In genomic region chrX:14528629-14529287, GRCh38 we compare ENCODE assay signal across 7 cellular contexts. TPM values are rescaled to one million over a fixed set of nuclear protein-coding genes. Genes with fewer than 3 reads are reported as not detected.
DNase-seq lines count a peak whose midpoint lies in the region; ATAC-seq and TF ChIP-seq lines count a peak whose summit lies in the region.

No MANE protein-coding gene starts in this region.

- ATAC-seq in HG02870 (IDR thresholded peaks at IDR 0.05; ENCODE audit: unreplicated experiment): no peak

- no CpG with 5 or more reads among the region's 14 CpGs for WGBS in iPS DF 6.9 (ENCODE audit: insufficient coverage, insufficient read length)

- H3K4me3 ChIP-seq in ascending aorta (no peak overlapping the region), iPS DF 6.9 (ENCODE audit: low read length) (peak overlapping the region; percentile 16; the same call in 1 of the 2 replicates)

- no peaks in the 10 kb centered on the region for H3K27me3 ChIP-seq in ascending aorta
- H3K27me3 ChIP-seq in iPS DF 6.9 (ENCODE audit: control insufficient read depth, insufficient read depth, low read length): no peaks in the 10 kb centered on the region

- TF ChIP-seq CTCF in GM10248 (IDR thresholded peaks at IDR 0.05; ENCODE audit: control extremely low read depth, extremely low read depth, low read depth, missing control alignments) (peak; percentile 19), ascending aorta (IDR thresholded peaks at IDR 0.05) (peak in 2 of 3 experiments; percentile 13 to 38)

- H3K36me3 ChIP-seq in ascending aorta (no peaks in the 10 kb centered on the region), iPS DF 6.9 (ENCODE audit: control insufficient read depth, insufficient read depth, low read length) (no peaks in the 10 kb centered on the region)

- DNase-seq in GM10248 (ENCODE audit: extremely low spot score): peak; percentile 8
- peak; percentile 3 for DNase-seq in HuH-7.5 (ENCODE audit: low spot score)
- peak; percentile 45 for DNase-seq in RPMI8226
- no peak for DNase-seq in ascending aorta (ENCODE audit: low spot score in 2 of 2)
- peak; percentile 43 for DNase-seq in iPS DF 6.9 (ENCODE audit: low read depth, low spot score)
- DNase-seq in stimulated activated CD4-positive, alpha-beta T cell treated with anti-CD3 and anti-CD28 coated beads, Interleukin-12 subunit alpha, Interleukin-12 subunit beta, amount 100 ng/mL, for 24 hours (ENCODE audit: low read depth in 2 of 2): peak; percentile 1 to 53

- POLR2A ChIA-PET in GM10248 (lab: Yijun Ruan, JAX): no interaction called here

- no peaks in the 10 kb centered on the region for H3K4me1 ChIP-seq in ascending aorta
- H3K4me1 ChIP-seq in iPS DF 6.9 (ENCODE audit: control insufficient read depth, insufficient read depth, low read length): no peaks in the 10 kb centered on the region

- intact Hi-C loops in ascending aorta (cut with DNase I): no loop called here

- CTCF ChIA-PET in GM10248 (lab: Yijun Ruan, JAX): interaction anchor here (0.7 to 1.6 kb wide), 3 partner anchors 17 to 437 kb away, joined by 3 to 5 read pairs (median 3); no protein-coding TSS in a partner anchor

- H3K27ac ChIP-seq in ascending aorta (no peak overlapping the region), iPS DF 6.9 (ENCODE audit: low read length) (no peak overlapping the region)

- H3K9me3 ChIP-seq in ascending aorta: no peaks in the 10 kb centered on the region
- H3K9me3 ChIP-seq in iPS DF 6.9 (ENCODE audit: control insufficient read depth, insufficient read depth, low read length): no peaks in the 10 kb centered on the region

RNA-seq across cellular contexts. Expression of gene GLRA2, which starts 0.6 kb away (rescaled TPM):
- total RNA-seq in ascending aorta: not detected

Comparison
In these comparisons a context has a peak if more than half of its experiments do, and no peak if none do; other contexts are left out.
1. DNase-seq: peak in GM10248 (single experiment), HuH-7.5 (single experiment), RPMI8226 (single experiment), iPS DF 6.9 (single experiment) and stimulated activated CD4-positive, alpha-beta T cell treated with anti-CD3 and anti-CD28 coated beads, Interleukin-12 subunit alpha, Interleukin-12 subunit beta, amount 100 ng/mL, for 24 hours (2 of 2); none in ascending aorta (0 of 2).